9 cellular contexts compared by ENCODE assay signal in the genomic region with DNA sequence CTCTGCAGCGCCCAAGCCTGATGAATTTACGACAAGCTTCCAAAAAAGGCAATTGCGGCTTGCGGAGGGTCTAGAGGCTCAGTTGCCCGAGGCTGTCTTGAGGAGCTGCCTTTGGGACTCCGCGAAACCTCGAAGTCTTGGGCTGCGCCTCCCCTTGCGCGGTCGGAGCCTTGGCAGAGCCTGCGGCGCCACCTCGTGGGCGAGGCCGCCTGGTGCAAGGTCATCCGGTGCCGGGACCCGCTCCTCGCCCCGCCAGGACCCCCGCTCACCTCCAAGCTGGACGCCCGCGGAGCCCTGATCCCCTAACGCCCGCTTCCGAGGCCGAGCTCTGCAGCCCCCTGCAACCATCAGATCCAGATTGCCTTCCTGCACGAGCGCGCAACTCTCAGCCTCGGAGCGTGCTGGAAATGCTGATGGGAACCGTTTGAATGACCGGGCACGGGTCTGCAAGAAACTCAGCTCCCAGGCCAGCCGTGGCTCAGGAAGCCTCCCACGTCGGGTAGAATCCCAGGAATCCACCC. TPM values are rescaled to one million over a fixed set of nuclear protein-coding genes. Genes with fewer than 3 reads are reported as not detected.
A peak's percentile ranks its signal among the peaks of the same experiment; 100 is the strongest.
DNase-seq lines count a peak whose midpoint lies in the region; ATAC-seq and TF ChIP-seq lines count a peak whose summit lies in the region.
"Had no signal": no experiment of that assay in that cellular context is flagged by ENCODE, and none has a peak within 500 bp of the region (broad histone marks: within the 10 kb centered on the region; RNA-seq: fewer than 3 reads in every experiment).

No MANE protein-coding gene starts in this region.

- POLR2A ChIA-PET in activated CD4-positive, alpha-beta T cell treated with anti-CD3 and anti-CD28 coated beads, Interleukin-2, amount 10 ng/mL, durations not matched to agents 7 days and 5 days (lab: Charles Lee), result no interaction called here

- peak; percentile 87 for TF ChIP-seq CTCF in nephron progenitor cell (IDR thresholded peaks at IDR 0.05)

- no peak overlapping the region for H3K4me3 Mint-ChIP-seq in activated CD4-positive, alpha-beta T cell treated with anti-CD3 and anti-CD28 coated beads, Interleukin-2, amount 10 ng/mL, durations not matched to agents 7 days and 5 days
- H3K4me3 Mint-ChIP-seq in nephron progenitor cell, result peak overlapping the region; percentile 78
- H3K4me3 Mint-ChIP-seq: activated naive CD8-positive, alpha-beta T cell had no signal

- no peak overlapping the region for H3K27ac Mint-ChIP-seq in activated CD4-positive, alpha-beta T cell treated with anti-CD3 and anti-CD28 coated beads, Interleukin-2, amount 10 ng/mL, durations not matched to agents 7 days and 5 days
- no peak overlapping the region for H3K27ac Mint-ChIP-seq in nephron progenitor cell
- H3K27ac Mint-ChIP-seq: activated naive CD8-positive, alpha-beta T cell had no signal

- H3K27me3 Mint-ChIP-seq in activated CD4-positive, alpha-beta T cell treated with anti-CD3 and anti-CD28 coated beads, Interleukin-2, amount 10 ng/mL, durations not matched to agents 7 days and 5 days, result peaks cover 62% of the 10 kb centered on the region
- peaks cover 68% of the 10 kb centered on the region for H3K27me3 Mint-ChIP-seq in nephron progenitor cell (ENCODE audit: low read depth, poor library complexity)

- CTCF ChIA-PET in activated CD4-positive, alpha-beta T cell treated with anti-CD3 and anti-CD28 coated beads, Interleukin-2, amount 10 ng/mL, durations not matched to agents 7 days and 5 days (lab: Charles Lee), result interaction anchor here (0.6 to 0.9 kb wide), 4 partner anchors 15 to 83 kb away, joined by 3 to 4 read pairs (median 3); a partner anchor contains a TSS

- ATAC-seq in HG03175 (IDR thresholded peaks at IDR 0.05; ENCODE audit: unreplicated experiment) (peak; percentile 62), HG02798 (IDR thresholded peaks at IDR 0.05; ENCODE audit: poor library complexity, unreplicated experiment) (no peak), GM21825 (IDR thresholded peaks at IDR 0.05; ENCODE audit: unreplicated experiment) (no peak)

- TF ChIP-seq POLR2A in erythroblast (IDR thresholded peaks at IDR 0.05; ENCODE audit: low read length), result no peak

- no peaks in the 10 kb centered on the region for H3K36me3 Mint-ChIP-seq in activated CD4-positive, alpha-beta T cell treated with anti-CD3 and anti-CD28 coated beads, Interleukin-2, amount 10 ng/mL, durations not matched to agents 7 days and 5 days (ENCODE audit: low read depth)
- H3K36me3 Mint-ChIP-seq in nephron progenitor cell (ENCODE audit: low read depth), result no peaks in the 10 kb centered on the region
- H3K36me3 Mint-ChIP-seq: activated naive CD8-positive, alpha-beta T cell had no signal

- DNase-seq in NCI-H146 (lab: John Stamatoyannopoulos, UW) (peak; percentile 55), NCI-H146 treated with DMSO at 0.1 percent for 48 hours (lab: John Stamatoyannopoulos, UW; ENCODE audit: unreplicated experiment) (no peak), erythroblast (lab: John Stamatoyannopoulos, UW) (peak; percentile 59 to 71), nephron progenitor cell (peak; percentile 86)
- DNase-seq in activated CD4-positive, alpha-beta T cell treated with anti-CD3 and anti-CD28 coated beads, Interleukin-2, amount 10 ng/mL, durations not matched to agents 7 days and 5 days, result peak; percentile 47

- H3K4me1 Mint-ChIP-seq in activated CD4-positive, alpha-beta T cell treated with anti-CD3 and anti-CD28 coated beads, Interleukin-2, amount 10 ng/mL, durations not matched to agents 7 days and 5 days, result peaks cover 5% of the 10 kb centered on the region
- H3K4me1 Mint-ChIP-seq in nephron progenitor cell, result peaks cover 36% of the 10 kb centered on the region

- no peaks in the 10 kb centered on the region for H3K9me3 Mint-ChIP-seq in activated CD4-positive, alpha-beta T cell treated with anti-CD3 and anti-CD28 coated beads, Interleukin-2, amount 10 ng/mL, durations not matched to agents 7 days and 5 days
- H3K9me3 Mint-ChIP-seq in nephron progenitor cell, result peaks cover 10% of the 10 kb centered on the region

RNA-seq across cellular contexts. Expression of a gene that starts 14.9 kb away (rescaled TPM):
- total RNA-seq in activated CD4-positive, alpha-beta T cell treated with anti-CD3 and anti-CD28 coated beads, Interleukin-2, amount 10 ng/mL, durations not matched to agents 7 days and 5 days, result 1 to 10 TPM; 8.4 to 9.7 TPM

RNA-seq across cellular contexts. Expression of a gene that starts 48.1 kb away (rescaled TPM):
- total RNA-seq in activated CD4-positive, alpha-beta T cell treated with anti-CD3 and anti-CD28 coated beads, Interleukin-2, amount 10 ng/mL, durations not matched to agents 7 days and 5 days, result 10 to 100 TPM; 73.6 to 83.0 TPM

RNA-seq across cellular contexts. Expression of a gene that starts 48.5 kb away (rescaled TPM):
- total RNA-seq in activated CD4-positive, alpha-beta T cell treated with anti-CD3 and anti-CD28 coated beads, Interleukin-2, amount 10 ng/mL, durations not matched to agents 7 days and 5 days, result 10 to 100 TPM; 61.8 to 62.4 TPM
